Comparison of ENCODE assay signal across 1 cellular context in genomic region chrX:30835373-30835772, GRCh38.
TF ChIP-seq lines count a peak whose summit lies in the region.

No MANE protein-coding gene starts in this region.

TF ChIP-seq in HepG2, 621 proteins besides CTCF, POLR2A, EP300 and RAD21 (continued from another document and continues in another):
- TF ChIP-seq U2AF1 (optimal IDR thresholded peaks at IDR 0.05; ENCODE audit: low read depth, low read length): no peak
- TF ChIP-seq TRIM22 (IDR thresholded peaks at IDR 0.05): no peak
- no peak for TF ChIP-seq PLSCR1 (CRISPR knock-in tag; IDR thresholded peaks at IDR 0.05; ENCODE audit: borderline replicate concordance)
- no peak for TF ChIP-seq NFE2 (CRISPR knock-in tag; IDR thresholded peaks at IDR 0.05)
- no peak for TF ChIP-seq ATRX (CRISPR knock-in tag; IDR thresholded peaks at IDR 0.05; ENCODE audit: borderline replicate concordance)
- TF ChIP-seq ZFP37 (CRISPR knock-in tag; IDR thresholded peaks at IDR 0.05; ENCODE audit: borderline replicate concordance): no peak
- peak; percentile 65; the same call in 1 of the 2 replicates for TF ChIP-seq HMGXB3 (CRISPR knock-in tag; IDR thresholded peaks at IDR 0.05; ENCODE audit: borderline replicate concordance)
- no peak for TF ChIP-seq ZNF512 (CRISPR knock-in tag; IDR thresholded peaks at IDR 0.05)
- no peak for TF ChIP-seq CSRNP2 (CRISPR knock-in tag; conservative IDR thresholded peaks at IDR 0.05; ENCODE audit: low read depth)
- no peak for TF ChIP-seq SAFB2 (CRISPR knock-in tag; IDR thresholded peaks at IDR 0.05; ENCODE audit: borderline replicate concordance, low read depth)
- TF ChIP-seq THYN1 (CRISPR knock-in tag; IDR thresholded peaks at IDR 0.05; ENCODE audit: borderline replicate concordance, low read depth): no peak
- 0 out of 2 replicates have a peak, but pooled peaks have one; percentile 23 for TF ChIP-seq ZBTB43 (CRISPR knock-in tag; conservative IDR thresholded peaks at IDR 0.05)
- no peak for TF ChIP-seq ZNF329 (CRISPR knock-in tag; IDR thresholded peaks at IDR 0.05; ENCODE audit: low read depth)
- TF ChIP-seq ARID2 (CRISPR knock-in tag; IDR thresholded peaks at IDR 0.05; ENCODE audit: borderline replicate concordance): no peak
- TF ChIP-seq ZFP36L1 (CRISPR knock-in tag; IDR thresholded peaks at IDR 0.05): no peak
- no peak for TF ChIP-seq ZNF275 (CRISPR knock-in tag; IDR thresholded peaks at IDR 0.05; ENCODE audit: borderline replicate concordance)
- TF ChIP-seq ZNF589 (CRISPR knock-in tag; conservative IDR thresholded peaks at IDR 0.05): no peak
- no peak for TF ChIP-seq PREB (CRISPR knock-in tag; IDR thresholded peaks at IDR 0.05)
- peak; percentile 54 for TF ChIP-seq BCL6 (CRISPR knock-in tag; IDR thresholded peaks at IDR 0.05)
- TF ChIP-seq SRY (CRISPR knock-in tag; IDR thresholded peaks at IDR 0.05): no peak
- peak; percentile 89 for TF ChIP-seq ESRRA (CRISPR knock-in tag; IDR thresholded peaks at IDR 0.05; ENCODE audit: low read depth)
- TF ChIP-seq HNRNPLL (IDR thresholded peaks at IDR 0.05; ENCODE audit: low read depth, low read length, poor library complexity, severe bottlenecking): no peak
- TF ChIP-seq ATAD3A (CRISPR knock-in tag; IDR thresholded peaks at IDR 0.05): no peak
- TF ChIP-seq KDM2A (CRISPR knock-in tag; IDR thresholded peaks at IDR 0.05; ENCODE audit: borderline replicate concordance, low read depth): no peak
- no peak for TF ChIP-seq RFX3 (CRISPR knock-in tag; IDR thresholded peaks at IDR 0.05)
- TF ChIP-seq ZNF33B (CRISPR knock-in tag; IDR thresholded peaks at IDR 0.05): no peak
- TF ChIP-seq TBL1XR1 (IDR thresholded peaks at IDR 0.05; ENCODE audit: borderline replicate concordance, low read length, partially characterized antibody): peak; percentile 19
- TF ChIP-seq HES4 (CRISPR knock-in tag; IDR thresholded peaks at IDR 0.05; ENCODE audit: borderline replicate concordance): no peak
- no peak for TF ChIP-seq NPAS2 (CRISPR knock-in tag; IDR thresholded peaks at IDR 0.05; ENCODE audit: borderline replicate concordance)
- no peak for TF ChIP-seq SUZ12 (IDR thresholded peaks at IDR 0.05; ENCODE audit: low read depth, low read length)
- TF ChIP-seq RXRB (CRISPR knock-in tag; IDR thresholded peaks at IDR 0.05; ENCODE audit: borderline replicate concordance): peak; percentile 69; the same call in 1 of the 2 replicates
- peak; percentile 68; the same call in 1 of the 2 replicates for TF ChIP-seq ARID3A (IDR thresholded peaks at IDR 0.05; ENCODE audit: low read depth, low read length)
- TF ChIP-seq ZBTB34 (CRISPR knock-in tag; IDR thresholded peaks at IDR 0.05): no peak
- no peak for TF ChIP-seq MEIS2 (CRISPR knock-in tag; IDR thresholded peaks at IDR 0.05)
- no peak for TF ChIP-seq ZNF558 (CRISPR knock-in tag; IDR thresholded peaks at IDR 0.05; ENCODE audit: borderline replicate concordance)
- TF ChIP-seq ZNF431 (CRISPR knock-in tag; IDR thresholded peaks at IDR 0.05; ENCODE audit: borderline replicate concordance, low read depth): no peak
- no peak for TF ChIP-seq GTF3A (CRISPR knock-in tag; conservative IDR thresholded peaks at IDR 0.05)
- no peak for TF ChIP-seq MED8 (CRISPR knock-in tag; IDR thresholded peaks at IDR 0.05; ENCODE audit: insufficient replicate concordance)
- TF ChIP-seq ZNF350 (CRISPR knock-in tag; IDR thresholded peaks at IDR 0.05; ENCODE audit: borderline replicate concordance, low read depth): no peak
